ENCODE assay signal across 8 cellular contexts in genomic region chr1:150876111-150876434, GRCh38. TPM values are rescaled to one million over a fixed set of nuclear protein-coding genes. Genes with fewer than 3 reads are reported as not detected.
DNase-seq lines count a peak whose midpoint lies in the region; ATAC-seq and TF ChIP-seq lines count a peak whose summit lies in the region.

No MANE protein-coding gene starts in this region.

- H3K27ac ChIP-seq in right atrium auricular region (peak overlapping the region; percentile 93 to 100), rectal smooth muscle tissue (ENCODE audit: low read depth, low read length) (peak overlapping the region; percentile 94)

- DNase-seq in activated naive CD4-positive, alpha-beta T cell treated with Interleukin-2 at 50 U/mL for 16 hours: no peak
- DNase-seq in NCI-H510A (lab: John Stamatoyannopoulos, UW) (peak; percentile 68), right atrium auricular region (ENCODE audit: low spot score) (peak; percentile 68), GM19238 (ENCODE audit: insufficient read length, low spot score) (no peak)
- DNase-seq in activated naive CD8-positive, alpha-beta T cell treated with anti-CD3 and anti-CD28 coated beads for 36 hours: no peak

- H3K4me3 ChIP-seq in right atrium auricular region (peak overlapping the region; percentile 68 to 98), rectal smooth muscle tissue (ENCODE audit: low read length) (peak overlapping the region; percentile 81)

- peaks cover 3% of the 10 kb centered on the region for H3K36me3 Mint-ChIP-seq in activated naive CD4-positive, alpha-beta T cell treated with anti-CD3 and anti-CD28 coated beads, Interleukin-2, amount 50 U/mL, for 24 hours
- H3K36me3 Mint-ChIP-seq in activated naive CD8-positive, alpha-beta T cell treated with anti-CD3 and anti-CD28 coated beads for 36 hours: peaks cover 22% of the 10 kb centered on the region

- no peak for TF ChIP-seq CTCF in right atrium auricular region (IDR thresholded peaks at IDR 0.05)

- no peaks in the 10 kb centered on the region for H3K27me3 ChIP-seq in right atrium auricular region
- no peaks in the 10 kb centered on the region for H3K27me3 ChIP-seq in rectal smooth muscle tissue (ENCODE audit: control insufficient read depth, insufficient read depth, low read length)

- no peak overlapping the region for H3K27ac Mint-ChIP-seq in activated naive CD4-positive, alpha-beta T cell treated with anti-CD3 and anti-CD28 coated beads, Interleukin-2, amount 50 U/mL, for 24 hours
- peak overlapping the region; percentile 94 for H3K27ac Mint-ChIP-seq in activated naive CD8-positive, alpha-beta T cell treated with anti-CD3 and anti-CD28 coated beads for 36 hours

- H3K27me3 Mint-ChIP-seq in activated naive CD4-positive, alpha-beta T cell treated with anti-CD3 and anti-CD28 coated beads, Interleukin-2, amount 50 U/mL, for 24 hours: no peaks in the 10 kb centered on the region
- no peaks in the 10 kb centered on the region for H3K27me3 Mint-ChIP-seq in activated naive CD8-positive, alpha-beta T cell treated with anti-CD3 and anti-CD28 coated beads for 36 hours

- peak overlapping the region; percentile 91 for H3K4me3 Mint-ChIP-seq in activated naive CD4-positive, alpha-beta T cell treated with anti-CD3 and anti-CD28 coated beads, Interleukin-2, amount 50 U/mL, for 24 hours
- peak overlapping the region; percentile 93 for H3K4me3 Mint-ChIP-seq in activated naive CD8-positive, alpha-beta T cell treated with anti-CD3 and anti-CD28 coated beads for 36 hours

- H3K4me1 ChIP-seq in right atrium auricular region (peaks cover 0 to 15% of the 10 kb centered on the region in 2 donors), rectal smooth muscle tissue (ENCODE audit: control insufficient read depth, insufficient read depth, low read length) (peaks cover 3% of the 10 kb centered on the region)

- peak overlapping the region; percentile 81 for H3K9ac ChIP-seq in rectal smooth muscle tissue (ENCODE audit: low read length)

- no peaks in the 10 kb centered on the region for H3K9me3 Mint-ChIP-seq in activated naive CD4-positive, alpha-beta T cell treated with anti-CD3 and anti-CD28 coated beads, Interleukin-2, amount 50 U/mL, for 24 hours
- no peaks in the 10 kb centered on the region for H3K9me3 Mint-ChIP-seq in activated naive CD8-positive, alpha-beta T cell treated with anti-CD3 and anti-CD28 coated beads for 36 hours

- no peaks in the 10 kb centered on the region for H3K9me3 ChIP-seq in right atrium auricular region

- peak; percentile 30 for ATAC-seq in HG02970 (IDR thresholded peaks at IDR 0.05; ENCODE audit: low FRiP score, unreplicated experiment)

- peaks cover 32% of the 10 kb centered on the region for H3K4me1 Mint-ChIP-seq in activated naive CD4-positive, alpha-beta T cell treated with anti-CD3 and anti-CD28 coated beads, Interleukin-2, amount 50 U/mL, for 24 hours
- peaks cover 30% of the 10 kb centered on the region for H3K4me1 Mint-ChIP-seq in activated naive CD8-positive, alpha-beta T cell treated with anti-CD3 and anti-CD28 coated beads for 36 hours

- no peaks in the 10 kb centered on the region for H3K36me3 ChIP-seq in right atrium auricular region
- no peaks in the 10 kb centered on the region for H3K36me3 ChIP-seq in rectal smooth muscle tissue (ENCODE audit: control insufficient read depth, insufficient read depth, low read length)

RNA-seq across cellular contexts. Expression of gene ARNT, which starts 0.3 kb away (rescaled TPM):
- total RNA-seq in activated naive CD8-positive, alpha-beta T cell treated with anti-CD3 and anti-CD28 coated beads for 36 hours: 10 to 100 TPM; 38.5 to 39.2 TPM
- total RNA-seq in right atrium auricular region: 10 to 100 TPM; 28.3 to 40.3 TPM

RNA-seq across cellular contexts. Expression of gene CTXND2, which starts 10.9 kb away (rescaled TPM):
- not detected for total RNA-seq in activated naive CD8-positive, alpha-beta T cell treated with anti-CD3 and anti-CD28 coated beads for 36 hours
- under 1 TPM; 0.28 to 0.41 TPM for total RNA-seq in right atrium auricular region

RNA-seq across cellular contexts. Expression of gene SETDB1, which starts 50.1 kb away (rescaled TPM):
- 10 to 100 TPM; 40.4 to 51.1 TPM for total RNA-seq in activated naive CD8-positive, alpha-beta T cell treated with anti-CD3 and anti-CD28 coated beads for 36 hours
- total RNA-seq in right atrium auricular region: 10 to 100 TPM; 18.6 to 18.9 TPM

Comparison
In these comparisons a context has a peak if more than half of its experiments do, and no peak if none do; other contexts are left out.
1. DNase-seq: peak in NCI-H510A (single experiment) and right atrium auricular region (single experiment); none in activated naive CD4-positive, alpha-beta T cell treated with Interleukin-2 at 50 U/mL for 16 hours (single experiment), activated naive CD8-positive, alpha-beta T cell treated with anti-CD3 and anti-CD28 coated beads for 36 hours (single experiment) and GM19238 (single experiment).